14 cellular contexts compared by ENCODE assay signal in genomic region chr20:50034567-50035170, GRCh38. TPM values are rescaled to one million over a fixed set of nuclear protein-coding genes. Genes with fewer than 3 reads are reported as not detected.
DNase-seq lines count a peak whose midpoint lies in the region; ATAC-seq, FAIRE-seq and TF ChIP-seq lines count a peak whose summit lies in the region.
"Had no signal": no experiment of that assay in that cellular context is flagged by ENCODE, and none has a peak within 500 bp of the region (broad histone marks: within the 10 kb centered on the region; RNA-seq: fewer than 3 reads in every experiment).

No MANE protein-coding gene starts in this region.

- peaks cover 0 to 8% of the 10 kb centered on the region in 2 donors for H3K4me1 ChIP-seq in breast epithelium
- peaks cover 14% of the 10 kb centered on the region for H3K4me1 ChIP-seq in keratinocyte (ENCODE audit: control insufficient read depth, extremely low read depth, insufficient read depth, low read length)

- TF ChIP-seq CTCF in MCF 10A (IDR thresholded peaks at IDR 0.05; ENCODE audit: unreplicated experiment) (no peak), breast epithelium (IDR thresholded peaks at IDR 0.05) (no peak), keratinocyte (optimal IDR thresholded peaks at IDR 0.05 in 1 of 3, IDR thresholded peaks at IDR 0.05 in 1 of 3, conservative IDR thresholded peaks at IDR 0.05 in 1 of 3; ENCODE audit: extremely low read depth in 1 of 3, insufficient read depth in 2 of 3, low read length in 3 of 3) (no peak)

- no peaks in the 10 kb centered on the region for H3K9me3 ChIP-seq in breast epithelium
- H3K9me3 ChIP-seq in keratinocyte (ENCODE audit: control insufficient read depth, low read depth, low read length) = no peaks in the 10 kb centered on the region
- H3K9me3 ChIP-seq: colonic mucosa had no signal

- no peaks in the 10 kb centered on the region for H3K9me3 Mint-ChIP-seq in MCF 10A (ENCODE audit: unreplicated experiment)
- H3K9me3 Mint-ChIP-seq: T-helper 1 cell treated with Interleukin-12 subunit alpha and Interleukin-12 subunit beta and Interleukin-4 antibody, amounts not matched to agents 30 μg/mL and 1 μg/mL, for 36 hours had no signal

- TF ChIP-seq POLR2A in breast epithelium (IDR thresholded peaks at IDR 0.05) = no peak

- peaks cover 31% of the 10 kb centered on the region for H3K4me1 Mint-ChIP-seq in MCF 10A (ENCODE audit: insufficient read depth, unreplicated experiment)

- CTCF ChIA-PET in MCF 10A (lab: Yijun Ruan, JAX) = interaction anchor here (4.8 to 5.8 kb wide), 2 partner anchors 36 to 55 kb away, joined by 31 to 43 read pairs; no protein-coding TSS in a partner anchor

- H3K4me2 ChIP-seq in keratinocyte (ENCODE audit: control insufficient read depth, extremely low read depth, insufficient read depth, low read depth, low read length) = peak overlapping the region; percentile 9

- H3K27ac ChIP-seq in breast epithelium (peak overlapping the region in 1 of 2 donors; percentile 44), keratinocyte (ENCODE audit: control insufficient read depth, insufficient read depth, low read length) (peak overlapping the region; percentile 23)
- H3K27ac ChIP-seq: colonic mucosa had no signal

- peak; percentile 88 for DNase-seq in MCF 10A (ENCODE audit: unreplicated experiment)
- DNase-seq in breast epithelium (ENCODE audit: low spot score in 2 of 2) = no peak
- DNase-seq in astrocyte of the hippocampus (ENCODE audit: low read depth, low spot score) = peak; percentile 91
- DNase-seq in keratinocyte (ENCODE audit: low read depth, low spot score) = no peak
- peak; percentile 87 for DNase-seq in urothelium cell line (ENCODE audit: low spot score)
- DNase-seq in activated CD8-positive, alpha-beta memory T cell treated with anti-CD3 and anti-CD28 coated beads, Interleukin-2, amount 50 U/mL, for 48 hours = no peak
- no peak for DNase-seq in NCI-H748 treated with DMSO at 0.1 percent for 48 hours (lab: John Stamatoyannopoulos, UW)
- DNase-seq: immature natural killer cell; NCI-H526 treated with DMSO at 0.1 percent for 48 hours; stimulated activated CD8-positive, alpha-beta memory T cell treated with anti-CD3 and anti-CD28 coated beads, Interleukin-4, amount 100 ng/mL, for 48 hours had no signal

- no peak overlapping the region for H3K4me3 ChIP-seq in breast epithelium
- H3K4me3 ChIP-seq in keratinocyte (ENCODE audit: control insufficient read depth in 2 of 3, extremely low read depth in 1 of 3, insufficient read depth in 2 of 3, low read depth in 1 of 3, low read length in 3 of 3) = no peak overlapping the region
- H3K4me3 ChIP-seq: colonic mucosa had no signal

- no peak overlapping the region for H2AFZ ChIP-seq in keratinocyte (ENCODE audit: control insufficient read depth, low read length)

- no peaks in the 10 kb centered on the region for H3K27me3 Mint-ChIP-seq in MCF 10A (ENCODE audit: insufficient read depth, unreplicated experiment)

- H3K36me3 Mint-ChIP-seq in MCF 10A (ENCODE audit: insufficient read depth, unreplicated experiment) = no peaks in the 10 kb centered on the region
- H3K36me3 Mint-ChIP-seq: immature natural killer cell had no signal

- H3K36me3 ChIP-seq in breast epithelium = no peaks in the 10 kb centered on the region
- no peaks in the 10 kb centered on the region for H3K36me3 ChIP-seq in keratinocyte (ENCODE audit: control insufficient read depth in 2 of 2, extremely low read depth in 1 of 2, insufficient read depth in 2 of 2, low read length in 2 of 2)
- H3K36me3 ChIP-seq: colonic mucosa had no signal

- dilution Hi-C loops in keratinocyte (cut with MboI; ENCODE audit: extremely low pct_ligation_motif_present, low sequenced_read_pairs) = no loop called here

- intact Hi-C loops in MCF 10A (cut with micrococcal nuclease) (loop anchor here (2.0 kb wide), 1 partner anchor 52 kb away; the partner anchor contains the start of gene SNAI1), breast epithelium (cut with DNase I; ENCODE audit: low total_unique reads) (no loop called here)

- POLR2A ChIA-PET in MCF 10A (lab: Yijun Ruan, JAX) = interaction anchor here (1.3 to 2.3 kb wide), 3 partner anchors 14 to 96 kb away, joined by 4 to 11 read pairs (median 5); no protein-coding TSS in a partner anchor

- FAIRE-seq in keratinocyte (lab: Jason Lieb, UNC) (no peak), urothelium cell line (lab: Jason Lieb, UNC) (no peak)

- H3K79me2 ChIP-seq in keratinocyte (ENCODE audit: control insufficient read depth, insufficient read depth, low read length) = no peaks in the 10 kb centered on the region

- peaks cover 2% of the 10 kb centered on the region for H4K20me1 ChIP-seq in keratinocyte (ENCODE audit: control insufficient read depth, extremely low read depth, insufficient read depth, low read length)

- no peak for ATAC-seq in HG02588 (IDR thresholded peaks at IDR 0.05; ENCODE audit: unreplicated experiment)

- peaks cover 3% of the 10 kb centered on the region for H3K9me1 ChIP-seq in keratinocyte (ENCODE audit: control insufficient read depth, extremely low read depth, insufficient read depth, low read length)

- H3K9ac ChIP-seq in keratinocyte (ENCODE audit: control insufficient read depth, extremely low read depth, insufficient read depth, low read length) = peak overlapping the region; percentile 16

- no peaks in the 10 kb centered on the region for H3K27me3 ChIP-seq in breast epithelium
- H3K27me3 ChIP-seq in keratinocyte (ENCODE audit: control insufficient read depth, extremely low read depth, insufficient read depth, low read length) = peaks cover 10% of the 10 kb centered on the region
- H3K27me3 ChIP-seq: colonic mucosa had no signal

- peak overlapping the region; percentile 81 for H3K27ac Mint-ChIP-seq in MCF 10A (ENCODE audit: low read depth, unreplicated experiment)
- H3K27ac Mint-ChIP-seq: immature natural killer cell; progenitor cell of endocrine pancreas; T-helper 1 cell treated with Interleukin-12 subunit alpha and Interleukin-12 subunit beta and Interleukin-4 antibody, amounts not matched to agents 30 μg/mL and 1 μg/mL, for 36 hours had no signal

- no TSS peak for BruUV-seq in MCF 10A (replicated peaks; lab: Mats Ljungman, UMichigan)

- no peak overlapping the region for H3K4me3 Mint-ChIP-seq in MCF 10A (ENCODE audit: unreplicated experiment)
- H3K4me3 Mint-ChIP-seq: immature natural killer cell; T-helper 1 cell treated with Interleukin-12 subunit alpha and Interleukin-12 subunit beta and Interleukin-4 antibody, amounts not matched to agents 30 μg/mL and 1 μg/mL, for 36 hours had no signal

RNA-seq across cellular contexts. Expression of gene SNAI1, which starts 51.9 kb away (rescaled TPM):
- total RNA-seq in MCF 10A (2022) = 0.17 and 0.23 TPM in 2 replicates
- 1 to 10 TPM in 2 of 3 donors, under 1 TPM in 1; 0.80 to 5.0 (median 4.3) TPM for total RNA-seq in breast epithelium
- polyA plus RNA-seq in keratinocyte = not detected in 3 replicates
- 0.21 TPM for polyA plus RNA-seq in keratinocyte (2011; ENCODE audit: low read depth)
- polyA plus RNA-seq in keratinocyte (2011; cell fraction: cytosol; rRNA removed) = 0.04 TPM in 1 of 2 replicates, not detected in the other
- 0.10 and 0.28 TPM in 2 replicates for polyA plus RNA-seq in keratinocyte (2011; cell fraction: nucleus; rRNA removed)
- polyA plus RNA-seq in keratinocyte (2012; ENCODE audit: low replicate concordance) = 0.49 TPM in 1 of 2 replicates, not detected in the other
- polyA minus RNA-seq in keratinocyte = not detected in 3 replicates
- not detected for polyA minus RNA-seq in keratinocyte (2011; cell fraction: cytosol; rRNA and poly(A)+ RNA removed)
- not detected in 2 replicates for polyA minus RNA-seq in keratinocyte (2011; cell fraction: nucleus; rRNA and poly(A)+ RNA removed)

Comparison
In these comparisons a context has a peak if more than half of its experiments do, and no peak if none do; other contexts are left out.
1. DNase-seq: peak in MCF 10A (single experiment), astrocyte of the hippocampus (single experiment) and urothelium cell line (single experiment); none in breast epithelium (0 of 2), keratinocyte (single experiment), activated CD8-positive, alpha-beta memory T cell treated with anti-CD3 and anti-CD28 coated beads, Interleukin-2, amount 50 U/mL, for 48 hours (single experiment) and NCI-H748 treated with DMSO at 0.1 percent for 48 hours (single experiment).